ENCODE assay signal across 23 cellular contexts in genomic region chr12:23008613-23009012, GRCh38.
"Had no signal": no experiment of that assay in that cellular context is flagged by ENCODE, and none has a peak within 500 bp of the region (broad histone marks: within the 10 kb centered on the region; RNA-seq: fewer than 3 reads in every experiment).

No MANE protein-coding gene starts in this region.

- H3K4me3 Mint-ChIP-seq: activated B cell treated with CpG ODN at 0.5 μM for 24 hours; activated CD4-positive, alpha-beta T cell treated with anti-CD3 and anti-CD28 coated beads, Interleukin-2, amount 10 ng/mL, durations not matched to agents 24 days and 14 days; activated naive CD8-positive, alpha-beta T cell treated with anti-CD3 and anti-CD28 coated beads, Interleukin-2, amount 50 U/mL, for 24 hours; activated T-helper 1 cell treated with anti-CD3 and anti-CD28 coated beads, Interleukin-12 subunit alpha, Interleukin-12 subunit beta, Interleukin-2, Interleukin-4 antibody, amounts not matched to agents 30 ng/mL and 10 ng/mL and 1 ng/mL, durations not matched to agents 14 hours and 24 hours and 36 hours; natural killer cell; T-helper 2 cell treated with Interferon-gamma antibody and Interleukin-4, amounts not matched to agents 5 μg/mL and 100 μg/mL, for 36 hours; type B pancreatic cell had no signal

- H3K36me3 ChIP-seq: cardiac muscle cell, esophagus squamous epithelium, left lung had no signal

- H3K27ac ChIP-seq: cardiac muscle cell, foreskin keratinocyte, left lung had no signal

- H3K9me3 Mint-ChIP-seq: activated CD4-positive, alpha-beta T cell treated with anti-CD3 and anti-CD28 coated beads, Interleukin-2, amount 10 ng/mL, durations not matched to agents 24 days and 14 days; activated T-helper 1 cell treated with anti-CD3 and anti-CD28 coated beads, Interleukin-12 subunit alpha, Interleukin-12 subunit beta, Interleukin-2, Interleukin-4 antibody, amounts not matched to agents 30 ng/mL and 10 ng/mL and 1 ng/mL, durations not matched to agents 14 hours and 24 hours and 36 hours; type B pancreatic cell had no signal

- H3K4me1 Mint-ChIP-seq: activated B cell treated with CpG ODN at 0.5 μM for 24 hours; activated CD4-positive, alpha-beta T cell treated with anti-CD3 and anti-CD28 coated beads, Interleukin-2, amount 10 ng/mL, durations not matched to agents 24 days and 14 days; activated naive CD8-positive, alpha-beta T cell treated with anti-CD3 and anti-CD28 coated beads, Interleukin-2, amount 50 U/mL, for 24 hours; natural killer cell had no signal

- H3K27me3 ChIP-seq: cardiac muscle cell, esophagus squamous epithelium, left lung had no signal

- H3K9me3 ChIP-seq: esophagus squamous epithelium had no signal

- H3K36me3 Mint-ChIP-seq: natural killer cell had no signal

- H3K27ac Mint-ChIP-seq: activated B cell treated with CpG ODN at 0.5 μM for 24 hours; activated CD4-positive, alpha-beta T cell treated with anti-CD3 and anti-CD28 coated beads, Interleukin-2, amount 10 ng/mL, durations not matched to agents 24 days and 14 days; activated naive CD8-positive, alpha-beta T cell treated with anti-CD3 and anti-CD28 coated beads, Interleukin-2, amount 50 U/mL, for 24 hours; activated T-helper 1 cell treated with anti-CD3 and anti-CD28 coated beads, Interleukin-12 subunit alpha, Interleukin-12 subunit beta, Interleukin-2, Interleukin-4 antibody, amounts not matched to agents 30 ng/mL and 10 ng/mL and 1 ng/mL, durations not matched to agents 14 hours and 24 hours and 36 hours; natural killer cell; T-helper 2 cell treated with Interferon-gamma antibody and Interleukin-4, amounts not matched to agents 5 μg/mL and 100 μg/mL, for 36 hours; type B pancreatic cell had no signal

- DNase-seq: activated B cell treated with CpG ODN at 0.5 μM for 24 hours; activated CD4-positive, alpha-beta T cell treated with anti-CD3 and anti-CD28 coated beads, Interleukin-2, amount 10 ng/mL, durations not matched to agents 24 days and 14 days; activated CD8-positive, alpha-beta memory T cell treated with anti-CD3 and anti-CD28 coated beads for 24 hours; activated naive CD4-positive, alpha-beta T cell treated with Interleukin-2 at 50 U/mL for 16 hours; activated naive CD8-positive, alpha-beta T cell treated with anti-CD3 and anti-CD28 coated beads, Interleukin-2, amount 50 U/mL, for 24 hours; esophagus squamous epithelium; foreskin keratinocyte; head of caudate nucleus; islet precursor cell; left lung; mesenchymal stem cell; natural killer cell; nucleus accumbens; retina; small intestine; stimulated activated CD4-positive, alpha-beta T cell treated with anti-CD3 and anti-CD28 coated beads, Interleukin-4, amount 100 ng/mL, for 4 hours; stimulated activated CD8-positive, alpha-beta memory T cell treated with anti-CD3 and anti-CD28 coated beads, Interleukin-4, amount 100 ng/mL, for 48 hours; stimulated activated naive CD4-positive, alpha-beta T cell treated with Interleukin-2 at 50 U/mL for 16 hours; substantia nigra had no signal

- H3K4me3 ChIP-seq: cardiac muscle cell, esophagus squamous epithelium, left lung had no signal

- H3K4me1 ChIP-seq: foreskin keratinocyte, left lung had no signal

- ATAC-seq: activated naive CD8-positive, alpha-beta T cell treated with anti-CD3 and anti-CD28 coated beads, Interleukin-2, amount 50 U/mL, for 24 hours; foreskin keratinocyte; left lung; natural killer cell had no signal

- H3K27me3 Mint-ChIP-seq: activated B cell treated with CpG ODN at 0.5 μM for 24 hours; activated CD4-positive, alpha-beta T cell treated with anti-CD3 and anti-CD28 coated beads, Interleukin-2, amount 10 ng/mL, durations not matched to agents 24 days and 14 days; activated naive CD8-positive, alpha-beta T cell treated with anti-CD3 and anti-CD28 coated beads, Interleukin-2, amount 50 U/mL, for 24 hours had no signal
